Comparison of ENCODE assay signal across 24 cellular contexts in genomic region chr10:99538287-99538917, GRCh38. TPM values are rescaled to one million over a fixed set of nuclear protein-coding genes. Genes with fewer than 3 reads are reported as not detected.
DNase-seq lines count a peak whose midpoint lies in the region; ATAC-seq and TF ChIP-seq lines count a peak whose summit lies in the region.
"Had no signal": no experiment of that assay in that cellular context is flagged by ENCODE, and none has a peak within 500 bp of the region (broad histone marks: within the 10 kb centered on the region; RNA-seq: fewer than 3 reads in every experiment).

No MANE protein-coding gene starts in this region.

- H3K27ac Mint-ChIP-seq in activated naive CD4-positive, alpha-beta T cell treated with anti-CD3 and anti-CD28 coated beads, Interleukin-2, amount 50 U/mL, for 24 hours: peak overlapping the region; percentile 51
- no peak overlapping the region for H3K27ac Mint-ChIP-seq in activated naive CD4-positive, alpha-beta T cell treated with anti-CD3 and anti-CD28 coated beads, Interleukin-2, amount 50 U/mL, for 72 hours

- no peak overlapping the region for H3K23ac ChIP-seq in mesenchymal stem cell (ENCODE audit: low read length in 2 of 2)

- peak overlapping the region; percentile 17 for H2BK15ac ChIP-seq in mesenchymal stem cell (ENCODE audit: low read depth, poor library complexity, severe bottlenecking)

- peaks cover 23% of the 10 kb centered on the region for H3K4me1 Mint-ChIP-seq in activated naive CD4-positive, alpha-beta T cell treated with anti-CD3 and anti-CD28 coated beads, Interleukin-2, amount 50 U/mL, for 24 hours

- WGBS in mesenchymal stem cell: 60% methylated on average over 6 of the region's 6 CpGs

- no peak for TF ChIP-seq POLR2A in GM18505 (IDR thresholded peaks at IDR 0.05; ENCODE audit: borderline replicate concordance, extremely low read depth, insufficient read depth, insufficient read length)

- H3K36me3 Mint-ChIP-seq in activated naive CD4-positive, alpha-beta T cell treated with anti-CD3 and anti-CD28 coated beads, Interleukin-2, amount 50 U/mL, for 24 hours: no peaks in the 10 kb centered on the region
- peaks cover 0 to 6% of the 10 kb centered on the region in 2 donors for H3K36me3 Mint-ChIP-seq in activated naive CD4-positive, alpha-beta T cell treated with anti-CD3 and anti-CD28 coated beads, Interleukin-2, amount 50 U/mL, for 72 hours

- H3K4me3 Mint-ChIP-seq in activated naive CD4-positive, alpha-beta T cell treated with anti-CD3 and anti-CD28 coated beads, Interleukin-2, amount 50 U/mL, for 24 hours: no peak overlapping the region

- H4K91ac ChIP-seq in mesenchymal stem cell (ENCODE audit: low read length): peak overlapping the region; percentile 47

- no peak for TF ChIP-seq CTCF in colonic mucosa (IDR thresholded peaks at IDR 0.05)

- H3K4me2 ChIP-seq in mesenchymal stem cell (ENCODE audit: low read length, poor library complexity, severe bottlenecking): no peak overlapping the region
- H3K4me2 ChIP-seq: KMS-11 had no signal

- peak overlapping the region; percentile 2 for H4K8ac ChIP-seq in mesenchymal stem cell (ENCODE audit: low read length)

- no peak overlapping the region for H2AFZ ChIP-seq in mesenchymal stem cell (ENCODE audit: low read depth, low read length)
- H2AFZ ChIP-seq: GM23248 had no signal

- DNase-seq in activated naive CD4-positive, alpha-beta T cell treated with anti-CD3 and anti-CD28 coated beads, Interleukin-2, amount 50 U/mL, for 72 hours (ENCODE audit: low spot score in 2 of 2): no peak
- no peak for DNase-seq in colonic mucosa
- DNase-seq in mesenchymal stem cell: peak; percentile 26
- no peak for DNase-seq in occipital lobe (lab: John Stamatoyannopoulos, UW)
- no peak for DNase-seq in anterior cingulate cortex (lab: John Stamatoyannopoulos, UW)
- no peak for DNase-seq in dedifferentiated amniotic fluid mesenchymal stem cell (ENCODE audit: extremely low spot score)
- DNase-seq: 8988T, DMS 273 treated with DMSO at 0.1 percent for 48 hours, DND-41, GM23248, MV-4-11, NCI-H1417, NCI-H187, NCI-H2107, NCI-H510A, NCI-H774, RPMI8226, SHP77 treated with DMSO at 0.1 percent for 48 hours had no signal

- H3K27ac ChIP-seq in colonic mucosa (peak overlapping the region; percentile 12), mesenchymal stem cell (ENCODE audit: low read length, poor library complexity, severe bottlenecking) (no peak overlapping the region)
- H3K27ac ChIP-seq: GM23248, KMS-11 had no signal

- H3K9me3 Mint-ChIP-seq in activated naive CD4-positive, alpha-beta T cell treated with anti-CD3 and anti-CD28 coated beads, Interleukin-2, amount 50 U/mL, for 24 hours: no peaks in the 10 kb centered on the region
- H3K9me3 Mint-ChIP-seq in activated naive CD4-positive, alpha-beta T cell treated with anti-CD3 and anti-CD28 coated beads, Interleukin-2, amount 50 U/mL, for 72 hours: no peaks in the 10 kb centered on the region

- H3K36me3 ChIP-seq in colonic mucosa (no peaks in the 10 kb centered on the region), mesenchymal stem cell (ENCODE audit: control insufficient read depth in 1 of 2, insufficient read depth in 2 of 2, low read depth in 1 of 2, low read length in 2 of 2) (no peaks in the 10 kb centered on the region)

- H3K4me1 ChIP-seq in colonic mucosa (peaks cover 19% of the 10 kb centered on the region), mesenchymal stem cell (ENCODE audit: control insufficient read depth, insufficient read depth, low read depth, low read length) (peaks cover 31% of the 10 kb centered on the region)

- H3K27me3 ChIP-seq in colonic mucosa (peaks cover 80% of the 10 kb centered on the region), mesenchymal stem cell (ENCODE audit: control insufficient read depth in 1 of 2, insufficient read depth in 1 of 2, low read length in 2 of 2) (peaks cover 91 to 95% of the 10 kb centered on the region in 2 experiments)

- H2BK12ac ChIP-seq in mesenchymal stem cell (ENCODE audit: low read length in 2 of 2): peak overlapping the region; percentile 17 to 20

- no peaks in the 10 kb centered on the region for H3K79me1 ChIP-seq in mesenchymal stem cell (replicated peaks; ENCODE audit: low read length, poor library complexity, severe bottlenecking)

- peak overlapping the region; percentile 9 for H2BK120ac ChIP-seq in mesenchymal stem cell (ENCODE audit: low read depth, low read length)

- no peak overlapping the region for H2AK5ac ChIP-seq in mesenchymal stem cell (ENCODE audit: low read length, severe bottlenecking)

- H3K14ac ChIP-seq in mesenchymal stem cell (ENCODE audit: low read length in 2 of 2): peak overlapping the region in 1 of 2 experiments; percentile 1

- no peak for ATAC-seq in activated naive CD4-positive, alpha-beta T cell treated with anti-CD3 and anti-CD28 coated beads, Interleukin-2, amount 50 U/mL, for 72 hours
- no peak for ATAC-seq in GM18505 (IDR thresholded peaks at IDR 0.05; ENCODE audit: unreplicated experiment)

- peak overlapping the region in 1 of 2 donors; percentile 49 for H3K9ac ChIP-seq in colonic mucosa (ENCODE audit: low read depth in 2 of 2, low read length in 2 of 2)
- H3K9ac ChIP-seq in mesenchymal stem cell (ENCODE audit: low read length): no peak overlapping the region
- H3K9ac ChIP-seq: GM23248, KMS-11 had no signal

- H3K9me3 ChIP-seq in colonic mucosa: no peaks in the 10 kb centered on the region
- peaks cover 11% of the 10 kb centered on the region for H3K9me3 ChIP-seq in mesenchymal stem cell (ENCODE audit: control insufficient read depth, low read length)

- H3K18ac ChIP-seq in mesenchymal stem cell (ENCODE audit: low read depth in 1 of 2, low read length in 2 of 2): peak overlapping the region in 1 of 2 experiments; percentile 44

- H3K27me3 Mint-ChIP-seq in activated naive CD4-positive, alpha-beta T cell treated with anti-CD3 and anti-CD28 coated beads, Interleukin-2, amount 50 U/mL, for 24 hours: peaks cover 58% of the 10 kb centered on the region

- peak overlapping the region in 1 of 2 experiments; percentile 66 for H3K4ac ChIP-seq in mesenchymal stem cell (ENCODE audit: low read depth in 1 of 2, low read length in 2 of 2)

- H3K4me3 ChIP-seq in colonic mucosa: no peak overlapping the region
- H3K4me3 ChIP-seq in mesenchymal stem cell (ENCODE audit: insufficient read depth in 1 of 2, low read depth in 1 of 2, low read length in 2 of 2): no peak overlapping the region
- H3K4me3 ChIP-seq: GM23248 had no signal

- H2BK5ac ChIP-seq in mesenchymal stem cell (ENCODE audit: low read depth, low read length, poor library complexity, severe bottlenecking): no peak overlapping the region

- intact Hi-C loops in colonic mucosa (cut with DNase I): loop anchor here (5.0 kb wide), 1 partner anchor 101 kb away; no protein-coding TSS in a partner anchor

RNA-seq across cellular contexts. Expression of gene NKX2-3, which starts 5.7 kb away (rescaled TPM):
- total RNA-seq in activated naive CD4-positive, alpha-beta T cell treated with anti-CD3 and anti-CD28 coated beads, Interleukin-2, amount 50 U/mL, for 72 hours: not detected
- total RNA-seq in colonic mucosa: 1 to 10 TPM; 5.4 to 7.9 TPM
- polyA plus RNA-seq in mesenchymal stem cell (2013, experiment 1 of 2): 59.0 TPM
- 58.4 TPM for polyA plus RNA-seq in mesenchymal stem cell (2013, experiment 2 of 2)
- not detected for total RNA-seq in occipital lobe
- total RNA-seq: G401, GM23248, HT-29 had no signal
- polyA plus RNA-seq: AG04450, GM23248 had no signal
